ENCODE assay signal across 8 cellular contexts in genomic region chr17:75455896-75456416, GRCh38. TPM values are rescaled to one million over a fixed set of nuclear protein-coding genes. Genes with fewer than 3 reads are reported as not detected.
DNase-seq lines count a peak whose midpoint lies in the region; TF ChIP-seq lines count a peak whose summit lies in the region.

No MANE protein-coding gene starts in this region.

- peak; percentile 2 for DNase-seq in stimulated activated CD4-positive, alpha-beta T cell treated with anti-CD3 and anti-CD28 coated beads, Interleukin-4, amount 100 ng/mL, for 1 hour
- no peak for DNase-seq in stimulated activated CD4-positive, alpha-beta T cell treated with anti-CD3 and anti-CD28 coated beads, Interleukin-15, amount 100 ng/mL, for 24 hours
- DNase-seq in NT2/D1 (ENCODE audit: low read depth, low spot score) (no peak), endodermal cell (no peak), neural crest cell (ENCODE audit: low read depth, low spot score) (no peak), HEK293T (ENCODE audit: extremely low spot score) (no peak), NK-92 (lab: John Stamatoyannopoulos, UW; ENCODE audit: unreplicated experiment) (no peak), kidney tubule cell (ENCODE audit: low spot score) (no peak)

- H3K27ac ChIP-seq in endodermal cell (ENCODE audit: low read depth, low read length), result peak overlapping the region; percentile 78

- CTCF ChIA-PET in HEK293T (lab: Yijun Ruan, JAX), result interaction anchor here (0.6 to 1.2 kb wide), 3 partner anchors 48 to 60 kb away, joined by 3 read pairs; partner anchors contain the start of gene TSEN54

- H3K9ac ChIP-seq in NT2/D1 (ENCODE audit: insufficient read length, low read depth) (peak overlapping the region; percentile 71), endodermal cell (ENCODE audit: extremely low read depth, low read length, poor library complexity, severe bottlenecking) (peak overlapping the region; percentile 83)

- H3K36me3 ChIP-seq in NT2/D1 (ENCODE audit: insufficient read depth, insufficient read length, low read length) (peaks cover 3% of the 10 kb centered on the region), endodermal cell (ENCODE audit: control insufficient read depth, insufficient read depth, low read length) (no peaks in the 10 kb centered on the region)

- POLR2A ChIA-PET in HEK293T (lab: Yijun Ruan, JAX), result interaction anchor here (0.6 to 3.5 kb wide), 37 partner anchors 8 to 603 kb away, joined by 3 to 25 read pairs (median 5); partner anchors contain the start of genes GGA3, MIF4GD, MRPS7 and NUP85

- TF ChIP-seq CTCF in endodermal cell (conservative IDR thresholded peaks at IDR 0.05) (no peak), neural crest cell (conservative IDR thresholded peaks at IDR 0.05) (no peak)

- peak overlapping the region; percentile 94 for H3K27ac Mint-ChIP-seq in endodermal cell
- H3K27ac Mint-ChIP-seq in neural crest cell (ENCODE audit: unreplicated experiment), result peak overlapping the region; percentile 92

- H3K4me1 Mint-ChIP-seq in endodermal cell (peaks cover 31% of the 10 kb centered on the region), neural crest cell (peaks cover 55% of the 10 kb centered on the region)

- H3K27me3 Mint-ChIP-seq in endodermal cell (ENCODE audit: insufficient read depth) (no peaks in the 10 kb centered on the region), neural crest cell (ENCODE audit: low read depth) (no peaks in the 10 kb centered on the region)

- H3K36me3 Mint-ChIP-seq in endodermal cell (ENCODE audit: low read depth) (no peaks in the 10 kb centered on the region), neural crest cell (ENCODE audit: low read depth) (no peaks in the 10 kb centered on the region)

- H3K4me3 Mint-ChIP-seq in endodermal cell (peak overlapping the region; percentile 74), neural crest cell (peak overlapping the region; percentile 94)

- H3K9me3 Mint-ChIP-seq in endodermal cell (no peaks in the 10 kb centered on the region), neural crest cell (no peaks in the 10 kb centered on the region)

- H3K4me1 ChIP-seq in NT2/D1 (ENCODE audit: insufficient read depth, insufficient read length) (no peaks in the 10 kb centered on the region), endodermal cell (ENCODE audit: control insufficient read depth, insufficient read depth, low read length) (peaks cover 4% of the 10 kb centered on the region)

- H3K4me3 ChIP-seq in NT2/D1 (ENCODE audit: insufficient read length, low read depth) (peak overlapping the region; percentile 92), endodermal cell (ENCODE audit: low read length) (peak overlapping the region; percentile 92)

- H3K27me3 ChIP-seq in NT2/D1 (ENCODE audit: insufficient read depth, insufficient read length) (no peaks in the 10 kb centered on the region), endodermal cell (ENCODE audit: control insufficient read depth, insufficient read depth, low read length, poor library complexity, severe bottlenecking) (no peaks in the 10 kb centered on the region)

- no peaks in the 10 kb centered on the region for H3K9me3 ChIP-seq in NT2/D1 (ENCODE audit: insufficient read depth, low read length)
- no peaks in the 10 kb centered on the region for H3K9me3 ChIP-seq in endodermal cell (ENCODE audit: control insufficient read depth, low read length)

- 10 to 13% methylated on average over 9 to 13 of the region's 13 CpGs for WGBS in endodermal cell (ENCODE audit: insufficient coverage in 1 of 2, insufficient read length in 1 of 2), 2 experiments

TF ChIP-seq in HEK293T, 16 proteins besides CTCF, POLR2A, EP300 and RAD21:
- TF ChIP-seq LEF1 (IDR thresholded peaks at IDR 0.05; ENCODE audit: borderline replicate concordance), result no peak
- TF ChIP-seq BHLHE40 (IDR thresholded peaks at IDR 0.05; ENCODE audit: borderline replicate concordance), result no peak
- no peak for TF ChIP-seq TARDBP (IDR thresholded peaks at IDR 0.05)
- no peak for TF ChIP-seq L3MBTL2 (conservative IDR thresholded peaks at IDR 0.05)
- TF ChIP-seq HDGF (IDR thresholded peaks at IDR 0.05; ENCODE audit: borderline replicate concordance), result no peak
- no peak for TF ChIP-seq CTBP1 (IDR thresholded peaks at IDR 0.05; ENCODE audit: borderline replicate concordance)
- no peak for TF ChIP-seq FOXK2 (IDR thresholded peaks at IDR 0.05)
- no peak for TF ChIP-seq SUZ12 (IDR thresholded peaks at IDR 0.05)
- no peak for TF ChIP-seq FOXM1 (IDR thresholded peaks at IDR 0.05; ENCODE audit: borderline replicate concordance)
- no peak for TF ChIP-seq ELF4 (IDR thresholded peaks at IDR 0.05)
- TF ChIP-seq FOXA1 (IDR thresholded peaks at IDR 0.05), result no peak

RNA-seq across cellular contexts. Expression of gene TMEM94, which starts 0.5 kb away (rescaled TPM):
- 100 to 1,000 TPM in 1 of 2 donors, 10 to 100 TPM in 1; 96.0 to 106 TPM for total RNA-seq in endodermal cell
- polyA plus RNA-seq in endodermal cell (2013, experiment 1 of 2), result 90.8 TPM
- 82.1 TPM for polyA plus RNA-seq in endodermal cell (2013, experiment 2 of 2)
- total RNA-seq in neural crest cell, result 117 and 131 TPM in 2 replicates

RNA-seq across cellular contexts. Expression of gene GRB2, which starts 50.5 kb away (rescaled TPM):
- total RNA-seq in endodermal cell (10 to 100 TPM; 85.5 to 86.6 TPM), neural crest cell (69.3 and 79.4 TPM in 2 replicates)
- polyA plus RNA-seq in endodermal cell (2013, experiment 1 of 2), result 68.0 TPM
- polyA plus RNA-seq in endodermal cell (2013, experiment 2 of 2), result 56.4 TPM

RNA-seq across cellular contexts. Expression of gene CASKIN2, which starts 59.4 kb away (rescaled TPM):
- total RNA-seq in endodermal cell (10 to 100 TPM; 26.4 to 31.0 TPM), neural crest cell (42.3 and 44.5 TPM in 2 replicates)
- polyA plus RNA-seq in endodermal cell (2013, experiment 1 of 2), result 14.9 TPM
- 11.8 TPM for polyA plus RNA-seq in endodermal cell (2013, experiment 2 of 2)
